ENCODE assay signal across 9 cellular contexts in genomic region chr12:24560867-24561266, GRCh38.
DNase-seq lines count a peak whose midpoint lies in the region; ATAC-seq lines count a peak whose summit lies in the region.
"Had no signal": no experiment of that assay in that cellular context is flagged by ENCODE, and none has a peak within 500 bp of the region (broad histone marks: within the 10 kb centered on the region; RNA-seq: fewer than 3 reads in every experiment).

No MANE protein-coding gene starts in this region.

- H3K9me3 Mint-ChIP-seq in T-helper 1 cell treated with Interleukin-12 subunit alpha and Interleukin-12 subunit beta and Interleukin-4 antibody, amounts not matched to agents 30 μg/mL and 1 μg/mL, for 36 hours: no peaks in the 10 kb centered on the region

- peaks cover 66% of the 10 kb centered on the region for H3K27me3 Mint-ChIP-seq in T-helper 1 cell treated with Interleukin-12 subunit alpha and Interleukin-12 subunit beta and Interleukin-4 antibody, amounts not matched to agents 30 μg/mL and 1 μg/mL, for 36 hours (ENCODE audit: low read depth)

- no peak overlapping the region for H3K27ac Mint-ChIP-seq in T-helper 1 cell treated with Interleukin-12 subunit alpha and Interleukin-12 subunit beta and Interleukin-4 antibody, amounts not matched to agents 30 μg/mL and 1 μg/mL, for 36 hours

- DNase-seq in T-helper 1 cell: no peak
- peak; percentile 49 for DNase-seq in left lobe of liver (ENCODE audit: low spot score)
- no peak for DNase-seq in mucosa of gallbladder (ENCODE audit: low spot score)

- H3K27ac ChIP-seq in angular gyrus (ENCODE audit: low read depth, low read length) (peak overlapping the region; percentile 29), temporal lobe (ENCODE audit: low read depth, low read length) (peak overlapping the region; percentile 44)
- H3K27ac ChIP-seq: VCaP had no signal

- peak overlapping the region; percentile 84 for H3K4me3 Mint-ChIP-seq in T-helper 1 cell treated with Interleukin-12 subunit alpha and Interleukin-12 subunit beta and Interleukin-4 antibody, amounts not matched to agents 30 μg/mL and 1 μg/mL, for 36 hours

- ATAC-seq in left lobe of liver (peak; percentile 35), HG02798 (IDR thresholded peaks at IDR 0.05; ENCODE audit: poor library complexity, unreplicated experiment) (no peak), HG02571 (IDR thresholded peaks at IDR 0.05; ENCODE audit: unreplicated experiment) (no peak)

- H3K4me1 Mint-ChIP-seq in T-helper 1 cell treated with Interleukin-12 subunit alpha and Interleukin-12 subunit beta and Interleukin-4 antibody, amounts not matched to agents 30 μg/mL and 1 μg/mL, for 36 hours (ENCODE audit: low read depth): peaks cover 13% of the 10 kb centered on the region

- no peaks in the 10 kb centered on the region for H3K36me3 Mint-ChIP-seq in T-helper 1 cell treated with Interleukin-12 subunit alpha and Interleukin-12 subunit beta and Interleukin-4 antibody, amounts not matched to agents 30 μg/mL and 1 μg/mL, for 36 hours (ENCODE audit: low read depth)
